19 cellular contexts compared by ENCODE assay signal in the genomic region with DNA sequence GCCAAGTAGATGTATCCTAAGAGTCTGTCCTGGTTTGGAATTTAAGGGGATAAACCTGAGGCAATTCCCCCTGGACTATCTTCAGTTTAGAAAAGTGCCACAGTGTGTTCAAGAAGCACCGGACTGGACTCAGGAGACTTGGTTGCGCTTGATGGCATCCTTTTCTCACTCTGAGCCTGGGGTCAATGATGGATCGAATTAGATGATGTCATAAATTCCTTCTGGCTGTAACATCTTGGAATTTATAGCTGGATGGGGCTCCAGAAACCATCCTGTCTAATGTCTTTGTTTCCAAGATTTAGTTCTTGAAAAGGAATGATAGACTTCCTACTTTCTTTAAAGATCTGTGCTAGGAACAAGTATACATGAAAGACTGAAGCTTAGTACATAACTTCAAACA.
DNase-seq lines count a peak whose midpoint lies in the region; ATAC-seq and TF ChIP-seq lines count a peak whose summit lies in the region.
"Had no signal": no experiment of that assay in that cellular context is flagged by ENCODE, and none has a peak within 500 bp of the region (broad histone marks: within the 10 kb centered on the region; RNA-seq: fewer than 3 reads in every experiment).

No MANE protein-coding gene starts in this region.

- peak overlapping the region; percentile 63 for H3K27ac Mint-ChIP-seq in stimulated activated naive B cell treated with anti-CD40 and anti-IgM and Interleukin-4, amounts not matched to agents 10 μg/mL and 1 μg/mL and 100 μg/mL, for 72 hours
- H3K27ac Mint-ChIP-seq: type B pancreatic cell had no signal

- peak in 1 of 2 experiments; percentile 58; a peak in 1 of 4 replicates for TF ChIP-seq EP300 in SK-N-SH (IDR thresholded peaks at IDR 0.05; ENCODE audit: borderline replicate concordance in 1 of 2, low read depth in 1 of 2, low read length in 1 of 2)

- no peaks in the 10 kb centered on the region for H3K9me2 ChIP-seq in SK-N-SH

- 48% methylated on average over 3 of the region's 3 CpGs for WGBS in SK-N-SH (ENCODE audit: low lambda C conversion rate)

- H3K79me2 ChIP-seq in SK-N-SH (ENCODE audit: insufficient read depth): peaks cover 63% of the 10 kb centered on the region

- no peak for ATAC-seq in stimulated activated naive B cell treated with anti-CD40 and anti-IgM and Interleukin-4, amounts not matched to agents 10 μg/mL and 1 μg/mL and 100 μg/mL, for 72 hours (replicated peaks)
- ATAC-seq in HG03045 (IDR thresholded peaks at IDR 0.05; ENCODE audit: unreplicated experiment): no peak

- H3K36me3 Mint-ChIP-seq in stimulated activated naive B cell treated with anti-CD40 and anti-IgM and Interleukin-4, amounts not matched to agents 10 μg/mL and 1 μg/mL and 100 μg/mL, for 72 hours: peaks cover 23 to 33% of the 10 kb centered on the region in 2 donors

- H3K27ac ChIP-seq in SK-N-SH (ENCODE audit: low read depth in 2 of 2, low read length in 1 of 2): peak overlapping the region in 1 of 2 experiments; percentile 85; a peak in 3 of 4 replicates
- H3K27ac ChIP-seq: breast epithelium, GM23248 had no signal

- H3K4me3 ChIP-seq in SK-N-SH (ENCODE audit: low read depth in 2 of 2, low read length in 1 of 2) (no peak overlapping the region), kidney epithelial cell (ENCODE audit: low read depth, low read length) (no peak overlapping the region)
- H3K4me3 ChIP-seq: breast epithelium, GM23248 had no signal

- CTCF ChIA-PET in SK-N-SH (lab: Yijun Ruan, JAX): no interaction called here

- no peaks in the 10 kb centered on the region for H4K20me1 ChIP-seq in SK-N-SH (ENCODE audit: insufficient read depth)

- H3K27me3 Mint-ChIP-seq in stimulated activated naive B cell treated with anti-CD40 and anti-IgM and Interleukin-4, amounts not matched to agents 10 μg/mL and 1 μg/mL and 100 μg/mL, for 72 hours: no peaks in the 10 kb centered on the region
- H3K27me3 Mint-ChIP-seq: type B pancreatic cell had no signal

- no peaks in the 10 kb centered on the region for H3K9me3 ChIP-seq in SK-N-SH
- H3K9me3 ChIP-seq: breast epithelium, Caco-2 had no signal

- DNase-seq in ELR (ENCODE audit: low read depth) (peak; percentile 8), SK-N-SH (no peak), kidney epithelial cell (ENCODE audit: low read depth) (peak; percentile 7), DMS114 treated with DMSO at 0.1 percent for 48 hours (lab: John Stamatoyannopoulos, UW; ENCODE audit: unreplicated experiment) (no peak)
- DNase-seq in stimulated activated naive B cell treated with anti-CD40 and anti-IgM and Interleukin-4, amounts not matched to agents 10 μg/mL and 1 μg/mL and 100 μg/mL, for 72 hours: no peak
- DNase-seq in activated effector memory CD4-positive, alpha-beta T cell treated with Interleukin-2 at 50 U/mL for 16 hours: no peak
- DNase-seq: activated CD4-positive, alpha-beta T cell treated with anti-CD3 and anti-CD28 coated beads for 4 hours; Caco-2; dermis blood vessel endothelial cell; GM23248; hypothalamus; KBM-7; NCI-H1694 treated with DMSO at 0.1 percent for 48 hours; NCI-H774; Right ventricle myocardium superior; stimulated activated CD4-positive, alpha-beta T cell treated with anti-CD3 and anti-CD28 coated beads, Interleukin-2, amount 100 ng/mL, for 24 hours had no signal

- H3K4me1 ChIP-seq in SK-N-SH (ENCODE audit: control insufficient read depth in 1 of 2, insufficient read depth in 2 of 2, low read depth in 1 of 2, low read length in 1 of 2): peaks cover 0 to 13% of the 10 kb centered on the region in 2 experiments; a peak in 1 of 4 replicates
- H3K4me1 ChIP-seq: breast epithelium had no signal

- no peak overlapping the region for H3K9ac ChIP-seq in SK-N-SH
- H3K9ac ChIP-seq: GM23248 had no signal

- H2AFZ ChIP-seq in SK-N-SH (ENCODE audit: low read depth): no peak overlapping the region
- H2AFZ ChIP-seq: GM23248 had no signal

- H3K36me3 ChIP-seq in SK-N-SH (replicated peaks in 1 of 2; ENCODE audit: control insufficient read depth in 1 of 2, insufficient read depth in 2 of 2, low read length in 1 of 2) (no peaks in the 10 kb centered on the region), kidney epithelial cell (ENCODE audit: control insufficient read depth, insufficient read depth, low read length) (no peaks in the 10 kb centered on the region)
- H3K36me3 ChIP-seq: breast epithelium had no signal

- POLR2A ChIA-PET in SK-N-SH (lab: Yijun Ruan, JAX): no interaction called here

- H3K27me3 ChIP-seq in SK-N-SH (ENCODE audit: insufficient read depth): no peaks in the 10 kb centered on the region
- no peaks in the 10 kb centered on the region for H3K27me3 ChIP-seq in kidney epithelial cell (ENCODE audit: control insufficient read depth, insufficient read depth, low read length)
- H3K27me3 ChIP-seq: breast epithelium had no signal

- peaks cover 52 to 86% of the 10 kb centered on the region in 2 donors for H3K4me1 Mint-ChIP-seq in stimulated activated naive B cell treated with anti-CD40 and anti-IgM and Interleukin-4, amounts not matched to agents 10 μg/mL and 1 μg/mL and 100 μg/mL, for 72 hours

- no peak for TF ChIP-seq RAD21 in SK-N-SH (IDR thresholded peaks at IDR 0.05; ENCODE audit: low read length)

- peaks cover 11% of the 10 kb centered on the region for H3F3A ChIP-seq in SK-N-SH (replicated peaks; ENCODE audit: insufficient read depth)

- 0 out of 2 replicates have a peak overlapping the region, but pooled peaks have one; percentile 3 for H3K4me2 ChIP-seq in SK-N-SH

- TF ChIP-seq CTCF in SK-N-SH (IDR thresholded peaks at IDR 0.05) (no peak), kidney epithelial cell (IDR thresholded peaks at IDR 0.05; ENCODE audit: insufficient read depth, low read length, poor library complexity, severe bottlenecking) (no peak)

- H3K9me3 Mint-ChIP-seq in stimulated activated naive B cell treated with anti-CD40 and anti-IgM and Interleukin-4, amounts not matched to agents 10 μg/mL and 1 μg/mL and 100 μg/mL, for 72 hours: peaks cover 7 to 11% of the 10 kb centered on the region in 2 donors

- no peak overlapping the region for H3K4me3 Mint-ChIP-seq in stimulated activated naive B cell treated with anti-CD40 and anti-IgM and Interleukin-4, amounts not matched to agents 10 μg/mL and 1 μg/mL and 100 μg/mL, for 72 hours
- H3K4me3 Mint-ChIP-seq: type B pancreatic cell had no signal

TF ChIP-seq in SK-N-SH, 30 proteins besides CTCF, POLR2A, EP300 and RAD21:
- TF ChIP-seq, protein P1, sequence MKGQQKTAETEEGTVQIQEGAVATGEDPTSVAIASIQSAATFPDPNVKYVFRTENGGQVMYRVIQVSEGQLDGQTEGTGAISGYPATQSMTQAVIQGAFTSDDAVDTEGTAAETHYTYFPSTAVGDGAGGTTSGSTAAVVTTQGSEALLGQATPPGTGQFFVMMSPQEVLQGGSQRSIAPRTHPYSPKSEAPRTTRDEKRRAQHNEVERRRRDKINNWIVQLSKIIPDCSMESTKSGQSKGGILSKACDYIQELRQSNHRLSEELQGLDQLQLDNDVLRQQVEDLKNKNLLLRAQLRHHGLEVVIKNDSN (IDR thresholded peaks at IDR 0.05; ENCODE audit: borderline replicate concordance, low read depth): no peak
- TF ChIP-seq FOSL2 (IDR thresholded peaks at IDR 0.05; ENCODE audit: borderline replicate concordance, low read depth) (peak; percentile 22; the same call in 1 of the 2 replicates), SIN3A (IDR thresholded peaks at IDR 0.05; ENCODE audit: borderline replicate concordance, low read depth, low read length) (no peak), TEAD4 (IDR thresholded peaks at IDR 0.05; ENCODE audit: borderline replicate concordance, insufficient read depth) (peak; percentile 20; the same call in 1 of the 2 replicates), FOXM1 (IDR thresholded peaks at IDR 0.05; ENCODE audit: low read depth) (no peak), RCOR1 (IDR thresholded peaks at IDR 0.05; ENCODE audit: low read length) (no peak), NFIC (IDR thresholded peaks at IDR 0.05; ENCODE audit: borderline replicate concordance) (peak; percentile 15; the same call in 1 of the 2 replicates), MEF2A (IDR thresholded peaks at IDR 0.05; ENCODE audit: borderline replicate concordance, low read depth) (no peak), ELF1 (IDR thresholded peaks at IDR 0.05) (no peak), TCF12 (IDR thresholded peaks at IDR 0.05) (peak; percentile 70), GATA2 (CRISPR knock-in tag; IDR thresholded peaks at IDR 0.05) (no peak), JUND (IDR thresholded peaks at IDR 0.05) (peak; percentile 45), RXRA (IDR thresholded peaks at IDR 0.05; ENCODE audit: borderline replicate concordance, low read depth) (0 out of 2 replicates have a peak, but pooled peaks have one; percentile 22)
- TF ChIP-seq, protein P2, sequence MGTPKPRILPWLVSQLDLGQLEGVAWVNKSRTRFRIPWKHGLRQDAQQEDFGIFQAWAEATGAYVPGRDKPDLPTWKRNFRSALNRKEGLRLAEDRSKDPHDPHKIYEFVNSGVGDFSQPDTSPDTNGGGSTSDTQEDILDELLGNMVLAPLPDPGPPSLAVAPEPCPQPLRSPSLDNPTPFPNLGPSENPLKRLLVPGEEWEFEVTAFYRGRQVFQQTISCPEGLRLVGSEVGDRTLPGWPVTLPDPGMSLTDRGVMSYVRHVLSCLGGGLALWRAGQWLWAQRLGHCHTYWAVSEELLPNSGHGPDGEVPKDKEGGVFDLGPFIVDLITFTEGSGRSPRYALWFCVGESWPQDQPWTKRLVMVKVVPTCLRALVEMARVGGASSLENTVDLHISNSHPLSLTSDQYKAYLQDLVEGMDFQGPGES (IDR thresholded peaks at IDR 0.05; ENCODE audit: low read depth, low read length): no peak
- TF ChIP-seq, protein P3, sequence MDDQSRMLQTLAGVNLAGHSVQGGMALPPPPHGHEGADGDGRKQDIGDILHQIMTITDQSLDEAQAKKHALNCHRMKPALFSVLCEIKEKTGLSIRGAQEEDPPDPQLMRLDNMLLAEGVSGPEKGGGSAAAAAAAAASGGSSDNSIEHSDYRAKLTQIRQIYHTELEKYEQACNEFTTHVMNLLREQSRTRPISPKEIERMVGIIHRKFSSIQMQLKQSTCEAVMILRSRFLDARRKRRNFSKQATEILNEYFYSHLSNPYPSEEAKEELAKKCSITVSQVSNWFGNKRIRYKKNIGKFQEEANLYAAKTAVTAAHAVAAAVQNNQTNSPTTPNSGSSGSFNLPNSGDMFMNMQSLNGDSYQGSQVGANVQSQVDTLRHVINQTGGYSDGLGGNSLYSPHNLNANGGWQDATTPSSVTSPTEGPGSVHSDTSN (IDR thresholded peaks at IDR 0.05): peak; percentile 71

Comparison
In these comparisons a context has a peak if more than half of its experiments do, and no peak if none do; other contexts are left out.
1. DNase-seq: peak in ELR (single experiment) and kidney epithelial cell (single experiment); none in SK-N-SH (single experiment), stimulated activated naive B cell treated with anti-CD40 and anti-IgM and Interleukin-4, amounts not matched to agents 10 μg/mL and 1 μg/mL and 100 μg/mL, for 72 hours (single experiment), activated effector memory CD4-positive, alpha-beta T cell treated with Interleukin-2 at 50 U/mL for 16 hours (single experiment) and DMS114 treated with DMSO at 0.1 percent for 48 hours (single experiment).